1 cellular context compared by ENCODE assay signal in the genomic region with DNA sequence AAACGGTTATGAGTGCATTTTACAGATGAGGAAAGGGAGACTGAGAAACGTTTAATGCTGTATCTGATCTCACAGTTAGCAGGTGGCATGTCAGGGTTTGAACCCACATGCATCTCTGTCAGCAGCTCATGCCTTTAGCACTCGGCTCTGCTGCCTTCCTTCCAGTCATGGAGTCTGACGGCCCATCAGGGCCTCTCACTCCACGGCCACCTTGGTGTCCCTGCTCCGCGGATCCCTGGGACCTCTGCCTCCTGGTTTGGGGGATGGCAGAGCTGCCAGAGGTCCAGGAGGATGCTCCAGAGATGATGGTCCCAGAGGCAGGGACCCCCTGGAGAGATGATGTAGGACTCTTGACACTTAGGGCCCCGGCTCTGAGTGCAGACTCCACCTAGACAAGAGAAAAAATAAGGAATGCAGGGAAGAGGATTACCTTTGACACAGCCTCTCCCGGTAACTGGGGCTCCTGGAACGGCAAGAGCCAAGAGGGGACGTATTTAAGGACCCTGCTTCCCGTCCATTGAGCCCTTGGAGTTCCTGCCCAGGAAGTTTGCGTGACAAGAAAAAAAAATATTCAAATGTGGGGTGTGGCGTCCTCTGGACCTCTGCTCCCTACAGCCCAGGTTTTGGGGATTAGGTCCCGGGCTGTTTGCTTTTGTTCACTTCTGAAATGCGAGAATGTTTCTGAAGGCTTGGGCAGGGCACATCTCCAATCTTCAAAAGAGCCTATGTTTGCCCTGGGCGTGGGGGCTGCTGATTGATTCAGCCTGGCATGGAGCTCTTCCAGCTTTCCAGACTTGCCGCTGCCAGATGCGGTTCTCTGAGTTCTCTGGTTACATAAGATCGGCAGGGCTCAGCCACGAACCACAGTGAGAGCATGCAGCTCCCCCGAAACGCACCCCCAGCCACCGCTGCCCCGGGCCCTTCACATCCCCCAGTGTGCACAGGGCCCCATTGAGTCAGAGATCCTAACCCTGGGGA.
TF ChIP-seq lines count a peak whose summit lies in the region.

A gene (minus strand): TSS at position 470 of the 978 bp plus-strand sequence. CDS start 3,169 bp downstream, outside the sequence.

TF ChIP-seq in HepG2, 621 proteins besides CTCF, POLR2A, EP300 and RAD21 (continues in another document):
- no peak for TF ChIP-seq KDM1A (CRISPR knock-in tag; IDR thresholded peaks at IDR 0.05)
- no peak for TF ChIP-seq ZNF83 (CRISPR knock-in tag; IDR thresholded peaks at IDR 0.05; ENCODE audit: borderline replicate concordance)
- TF ChIP-seq, protein P1, sequence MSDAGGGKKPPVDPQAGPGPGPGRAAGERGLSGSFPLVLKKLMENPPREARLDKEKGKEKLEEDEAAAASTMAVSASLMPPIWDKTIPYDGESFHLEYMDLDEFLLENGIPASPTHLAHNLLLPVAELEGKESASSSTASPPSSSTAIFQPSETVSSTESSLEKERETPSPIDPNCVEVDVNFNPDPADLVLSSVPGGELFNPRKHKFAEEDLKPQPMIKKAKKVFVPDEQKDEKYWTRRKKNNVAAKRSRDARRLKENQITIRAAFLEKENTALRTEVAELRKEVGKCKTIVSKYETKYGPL (CRISPR knock-in tag; IDR thresholded peaks at IDR 0.05): peak; percentile 75; the same call in 1 of the 2 replicates
- TF ChIP-seq, protein P2, sequence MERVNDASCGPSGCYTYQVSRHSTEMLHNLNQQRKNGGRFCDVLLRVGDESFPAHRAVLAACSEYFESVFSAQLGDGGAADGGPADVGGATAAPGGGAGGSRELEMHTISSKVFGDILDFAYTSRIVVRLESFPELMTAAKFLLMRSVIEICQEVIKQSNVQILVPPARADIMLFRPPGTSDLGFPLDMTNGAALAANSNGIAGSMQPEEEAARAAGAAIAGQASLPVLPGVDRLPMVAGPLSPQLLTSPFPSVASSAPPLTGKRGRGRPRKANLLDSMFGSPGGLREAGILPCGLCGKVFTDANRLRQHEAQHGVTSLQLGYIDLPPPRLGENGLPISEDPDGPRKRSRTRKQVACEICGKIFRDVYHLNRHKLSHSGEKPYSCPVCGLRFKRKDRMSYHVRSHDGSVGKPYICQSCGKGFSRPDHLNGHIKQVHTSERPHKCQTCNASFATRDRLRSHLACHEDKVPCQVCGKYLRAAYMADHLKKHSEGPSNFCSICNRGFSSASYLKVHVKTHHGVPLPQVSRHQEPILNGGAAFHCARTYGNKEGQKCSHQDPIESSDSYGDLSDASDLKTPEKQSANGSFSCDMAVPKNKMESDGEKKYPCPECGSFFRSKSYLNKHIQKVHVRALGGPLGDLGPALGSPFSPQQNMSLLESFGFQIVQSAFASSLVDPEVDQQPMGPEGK (CRISPR knock-in tag; IDR thresholded peaks at IDR 0.05): peak; percentile 49
- TF ChIP-seq, protein P3, sequence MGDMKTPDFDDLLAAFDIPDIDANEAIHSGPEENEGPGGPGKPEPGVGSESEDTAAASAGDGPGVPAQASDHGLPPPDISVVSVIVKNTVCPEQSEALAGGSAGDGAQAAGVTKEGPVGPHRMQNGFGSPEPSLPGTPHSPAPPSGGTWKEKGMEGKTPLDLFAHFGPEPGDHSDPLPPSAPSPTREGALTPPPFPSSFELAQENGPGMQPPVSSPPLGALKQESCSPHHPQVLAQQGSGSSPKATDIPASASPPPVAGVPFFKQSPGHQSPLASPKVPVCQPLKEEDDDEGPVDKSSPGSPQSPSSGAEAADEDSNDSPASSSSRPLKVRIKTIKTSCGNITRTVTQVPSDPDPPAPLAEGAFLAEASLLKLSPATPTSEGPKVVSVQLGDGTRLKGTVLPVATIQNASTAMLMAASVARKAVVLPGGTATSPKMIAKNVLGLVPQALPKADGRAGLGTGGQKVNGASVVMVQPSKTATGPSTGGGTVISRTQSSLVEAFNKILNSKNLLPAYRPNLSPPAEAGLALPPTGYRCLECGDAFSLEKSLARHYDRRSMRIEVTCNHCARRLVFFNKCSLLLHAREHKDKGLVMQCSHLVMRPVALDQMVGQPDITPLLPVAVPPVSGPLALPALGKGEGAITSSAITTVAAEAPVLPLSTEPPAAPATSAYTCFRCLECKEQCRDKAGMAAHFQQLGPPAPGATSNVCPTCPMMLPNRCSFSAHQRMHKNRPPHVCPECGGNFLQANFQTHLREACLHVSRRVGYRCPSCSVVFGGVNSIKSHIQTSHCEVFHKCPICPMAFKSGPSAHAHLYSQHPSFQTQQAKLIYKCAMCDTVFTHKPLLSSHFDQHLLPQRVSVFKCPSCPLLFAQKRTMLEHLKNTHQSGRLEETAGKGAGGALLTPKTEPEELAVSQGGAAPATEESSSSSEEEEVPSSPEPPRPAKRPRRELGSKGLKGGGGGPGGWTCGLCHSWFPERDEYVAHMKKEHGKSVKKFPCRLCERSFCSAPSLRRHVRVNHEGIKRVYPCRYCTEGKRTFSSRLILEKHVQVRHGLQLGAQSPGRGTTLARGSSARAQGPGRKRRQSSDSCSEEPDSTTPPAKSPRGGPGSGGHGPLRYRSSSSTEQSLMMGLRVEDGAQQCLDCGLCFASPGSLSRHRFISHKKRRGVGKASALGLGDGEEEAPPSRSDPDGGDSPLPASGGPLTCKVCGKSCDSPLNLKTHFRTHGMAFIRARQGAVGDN (CRISPR knock-in tag; IDR thresholded peaks at IDR 0.05): peak; percentile 42; the same call in 1 of the 2 replicates
- peak; percentile 68 for TF ChIP-seq SIX4 (CRISPR knock-in tag; IDR thresholded peaks at IDR 0.05)
- TF ChIP-seq, protein P4, sequence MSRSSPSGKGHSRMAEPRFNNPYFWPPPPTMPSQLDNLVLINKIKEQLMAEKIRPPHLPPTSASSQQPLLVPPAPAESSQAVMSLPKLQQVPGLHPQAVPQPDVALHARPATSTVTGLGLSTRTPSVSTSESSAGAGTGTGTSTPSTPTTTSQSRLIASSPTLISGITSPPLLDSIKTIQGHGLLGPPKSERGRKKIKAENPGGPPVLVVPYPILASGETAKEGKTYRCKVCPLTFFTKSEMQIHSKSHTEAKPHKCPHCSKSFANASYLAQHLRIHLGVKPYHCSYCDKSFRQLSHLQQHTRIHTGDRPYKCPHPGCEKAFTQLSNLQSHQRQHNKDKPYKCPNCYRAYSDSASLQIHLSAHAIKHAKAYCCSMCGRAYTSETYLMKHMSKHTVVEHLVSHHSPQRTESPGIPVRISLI (CRISPR knock-in tag; IDR thresholded peaks at IDR 0.05; ENCODE audit: borderline replicate concordance): peak; percentile 83
- peak; percentile 87 for TF ChIP-seq TCF7 (IDR thresholded peaks at IDR 0.05; ENCODE audit: low read depth)
- TF ChIP-seq, protein P5, sequence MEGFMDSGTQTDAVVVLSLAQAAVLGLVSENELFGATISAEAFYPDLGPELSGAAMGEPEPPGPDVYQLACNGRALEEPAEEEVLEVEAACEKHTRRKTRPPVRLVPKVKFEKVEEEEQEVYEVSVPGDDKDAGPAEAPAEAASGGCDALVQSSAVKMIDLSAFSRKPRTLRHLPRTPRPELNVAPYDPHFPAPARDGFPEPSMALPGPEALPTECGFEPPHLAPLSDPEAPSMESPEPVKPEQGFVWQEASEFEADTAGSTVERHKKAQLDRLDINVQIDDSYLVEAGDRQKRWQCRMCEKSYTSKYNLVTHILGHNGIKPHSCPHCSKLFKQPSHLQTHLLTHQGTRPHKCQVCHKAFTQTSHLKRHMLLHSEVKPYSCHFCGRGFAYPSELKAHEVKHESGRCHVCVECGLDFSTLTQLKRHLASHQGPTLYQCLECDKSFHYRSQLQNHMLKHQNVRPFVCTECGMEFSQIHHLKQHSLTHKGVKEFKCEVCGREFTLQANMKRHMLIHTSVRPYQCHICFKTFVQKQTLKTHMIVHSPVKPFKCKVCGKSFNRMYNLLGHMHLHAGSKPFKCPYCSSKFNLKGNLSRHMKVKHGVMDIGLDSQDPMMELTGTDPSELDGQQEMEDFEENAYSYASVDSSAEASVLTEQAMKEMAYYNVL (CRISPR knock-in tag; IDR thresholded peaks at IDR 0.05; ENCODE audit: borderline replicate concordance): 0 out of 2 replicates have a peak, but pooled peaks have one; percentile 35
- 0 out of 4 replicates have a peak, but pooled peaks of 1 of the 2 experiments have one; percentile 32 for TF ChIP-seq KLF16 (CRISPR knock-in tag; IDR thresholded peaks at IDR 0.05)
- peak; percentile 59; the same call in 1 of the 2 replicates for TF ChIP-seq CREM (IDR thresholded peaks at IDR 0.05)
- no peak for TF ChIP-seq CREM (CRISPR knock-in tag; IDR thresholded peaks at IDR 0.05)
- TF ChIP-seq ZNF841 (CRISPR knock-in tag; IDR thresholded peaks at IDR 0.05; ENCODE audit: borderline replicate concordance): no peak
- TF ChIP-seq ONECUT2 (CRISPR knock-in tag; IDR thresholded peaks at IDR 0.05): 0 out of 2 replicates have a peak, but pooled peaks have one; percentile 24
- no peak for TF ChIP-seq ZSCAN30 (CRISPR knock-in tag; IDR thresholded peaks at IDR 0.05)
- peak; percentile 55; the same call in 1 of the 2 replicates for TF ChIP-seq ISL2 (CRISPR knock-in tag; IDR thresholded peaks at IDR 0.05)
- peak; percentile 44; the same call in 1 of the 2 replicates for TF ChIP-seq SALL1 (CRISPR knock-in tag; IDR thresholded peaks at IDR 0.05)
- no peak for TF ChIP-seq MBNL3 (CRISPR knock-in tag; conservative IDR thresholded peaks at IDR 0.05)
- TF ChIP-seq, protein P6, sequence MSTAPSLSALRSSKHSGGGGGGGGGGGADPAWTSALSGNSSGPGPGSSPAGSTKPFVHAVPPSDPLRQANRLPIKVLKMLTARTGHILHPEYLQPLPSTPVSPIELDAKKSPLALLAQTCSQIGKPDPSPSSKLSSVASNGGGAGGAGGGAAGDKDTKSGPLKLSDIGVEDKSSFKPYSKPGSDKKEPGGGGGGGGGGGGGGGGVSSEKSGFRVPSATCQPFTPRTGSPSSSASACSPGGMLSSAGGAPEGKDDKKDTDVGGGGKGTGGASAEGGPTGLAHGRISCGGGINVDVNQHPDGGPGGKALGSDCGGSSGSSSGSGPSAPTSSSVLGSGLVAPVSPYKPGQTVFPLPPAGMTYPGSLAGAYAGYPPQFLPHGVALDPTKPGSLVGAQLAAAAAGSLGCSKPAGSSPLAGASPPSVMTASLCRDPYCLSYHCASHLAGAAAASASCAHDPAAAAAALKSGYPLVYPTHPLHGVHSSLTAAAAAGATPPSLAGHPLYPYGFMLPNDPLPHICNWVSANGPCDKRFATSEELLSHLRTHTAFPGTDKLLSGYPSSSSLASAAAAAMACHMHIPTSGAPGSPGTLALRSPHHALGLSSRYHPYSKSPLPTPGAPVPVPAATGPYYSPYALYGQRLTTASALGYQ (CRISPR knock-in tag; IDR thresholded peaks at IDR 0.05): peak; percentile 77
- TF ChIP-seq SAP130 (CRISPR knock-in tag; IDR thresholded peaks at IDR 0.05; ENCODE audit: low read depth): no peak
- TF ChIP-seq FOXA3 (CRISPR knock-in tag; IDR thresholded peaks at IDR 0.05): 0 out of 2 replicates have a peak, but pooled peaks have one; percentile 29
- TF ChIP-seq, protein P7, sequence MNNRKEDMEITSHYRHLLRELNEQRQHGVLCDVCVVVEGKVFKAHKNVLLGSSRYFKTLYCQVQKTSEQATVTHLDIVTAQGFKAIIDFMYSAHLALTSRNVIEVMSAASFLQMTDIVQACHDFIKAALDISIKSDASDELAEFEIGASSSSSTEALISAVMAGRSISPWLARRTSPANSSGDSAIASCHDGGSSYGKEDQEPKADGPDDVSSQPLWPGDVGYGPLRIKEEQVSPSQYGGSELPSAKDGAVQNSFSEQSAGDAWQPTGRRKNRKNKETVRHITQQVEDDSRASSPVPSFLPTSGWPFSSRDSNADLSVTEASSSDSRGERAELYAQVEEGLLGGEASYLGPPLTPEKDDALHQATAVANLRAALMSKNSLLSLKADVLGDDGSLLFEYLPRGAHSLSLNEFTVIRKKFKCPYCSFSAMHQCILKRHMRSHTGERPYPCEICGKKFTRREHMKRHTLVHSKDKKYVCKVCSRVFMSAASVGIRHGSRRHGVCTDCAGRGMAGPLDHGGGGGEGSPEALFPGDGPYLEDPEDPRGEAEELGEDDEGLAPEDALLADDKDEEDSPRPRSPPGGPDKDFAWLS (CRISPR knock-in tag; IDR thresholded peaks at IDR 0.05; ENCODE audit: borderline replicate concordance): no peak
- TF ChIP-seq, protein P8, sequence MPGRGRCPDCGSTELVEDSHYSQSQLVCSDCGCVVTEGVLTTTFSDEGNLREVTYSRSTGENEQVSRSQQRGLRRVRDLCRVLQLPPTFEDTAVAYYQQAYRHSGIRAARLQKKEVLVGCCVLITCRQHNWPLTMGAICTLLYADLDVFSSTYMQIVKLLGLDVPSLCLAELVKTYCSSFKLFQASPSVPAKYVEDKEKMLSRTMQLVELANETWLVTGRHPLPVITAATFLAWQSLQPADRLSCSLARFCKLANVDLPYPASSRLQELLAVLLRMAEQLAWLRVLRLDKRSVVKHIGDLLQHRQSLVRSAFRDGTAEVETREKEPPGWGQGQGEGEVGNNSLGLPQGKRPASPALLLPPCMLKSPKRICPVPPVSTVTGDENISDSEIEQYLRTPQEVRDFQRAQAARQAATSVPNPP (CRISPR knock-in tag; IDR thresholded peaks at IDR 0.05): no peak
- TF ChIP-seq TCF7L2 (IDR thresholded peaks at IDR 0.05; ENCODE audit: low read depth, low read length): peak; percentile 77; the same call in 1 of the 2 replicates
- 0 out of 2 replicates have a peak, but pooled peaks have one; percentile 30 for TF ChIP-seq RCOR2 (CRISPR knock-in tag; IDR thresholded peaks at IDR 0.05)
- TF ChIP-seq RXRA (CRISPR knock-in tag; IDR thresholded peaks at IDR 0.05): peak; percentile 17; the same call in 1 of the 2 replicates
- 0 out of 2 replicates have a peak, but pooled peaks have one; percentile 28 for TF ChIP-seq PHF21A (CRISPR knock-in tag; IDR thresholded peaks at IDR 0.05)
- TF ChIP-seq, protein P9, sequence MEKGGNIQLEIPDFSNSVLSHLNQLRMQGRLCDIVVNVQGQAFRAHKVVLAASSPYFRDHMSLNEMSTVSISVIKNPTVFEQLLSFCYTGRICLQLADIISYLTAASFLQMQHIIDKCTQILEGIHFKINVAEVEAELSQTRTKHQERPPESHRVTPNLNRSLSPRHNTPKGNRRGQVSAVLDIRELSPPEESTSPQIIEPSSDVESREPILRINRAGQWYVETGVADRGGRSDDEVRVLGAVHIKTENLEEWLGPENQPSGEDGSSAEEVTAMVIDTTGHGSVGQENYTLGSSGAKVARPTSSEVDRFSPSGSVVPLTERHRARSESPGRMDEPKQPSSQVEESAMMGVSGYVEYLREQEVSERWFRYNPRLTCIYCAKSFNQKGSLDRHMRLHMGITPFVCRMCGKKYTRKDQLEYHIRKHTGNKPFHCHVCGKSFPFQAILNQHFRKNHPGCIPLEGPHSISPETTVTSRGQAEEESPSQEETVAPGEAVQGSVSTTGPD (CRISPR knock-in tag; IDR thresholded peaks at IDR 0.05): 0 out of 2 replicates have a peak, but pooled peaks have one; percentile 46
- no peak for TF ChIP-seq FOXA1 (IDR thresholded peaks at IDR 0.05)
- peak; percentile 60 for TF ChIP-seq FOXA1 (CRISPR knock-in tag; IDR thresholded peaks at IDR 0.05)
